ENCODE assay signal across 8 cellular contexts in the genomic region with DNA sequence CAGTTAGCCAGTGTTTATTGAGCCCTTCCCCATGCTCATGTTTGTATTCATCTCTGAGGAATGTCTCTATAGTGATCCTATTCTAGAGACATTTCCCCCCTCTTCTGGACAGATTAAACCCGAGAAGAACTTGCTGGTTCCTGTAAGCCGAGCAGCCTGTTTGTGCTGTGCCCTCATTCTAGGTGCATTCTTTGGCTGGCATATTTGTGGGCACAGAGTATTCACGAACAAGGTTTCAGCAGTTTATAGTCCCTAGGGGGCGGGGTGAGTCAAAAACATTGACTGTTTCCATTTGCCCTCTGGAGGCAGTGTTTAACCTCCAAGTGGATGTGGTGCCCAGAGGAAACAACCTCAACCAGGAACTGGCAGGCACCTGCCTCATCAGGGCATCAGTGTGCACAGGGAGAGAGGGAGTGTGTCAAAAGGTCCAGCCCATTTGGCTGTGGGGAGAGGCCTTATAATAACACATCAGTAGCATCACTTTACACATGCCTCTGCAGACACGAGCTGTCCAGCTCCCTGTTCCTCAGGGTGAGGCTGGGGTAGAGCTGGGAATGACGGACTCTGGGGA.
A peak's percentile ranks its signal among the peaks of the same experiment; 100 is the strongest.
DNase-seq lines count a peak whose midpoint lies in the region; ATAC-seq, FAIRE-seq and TF ChIP-seq lines count a peak whose summit lies in the region.

No MANE protein-coding gene starts in this region.

- intact Hi-C loops in activated naive CD4-positive, alpha-beta T cell treated with anti-CD3 and anti-CD28 coated beads for 36 hours (cut with micrococcal nuclease): loop anchor here (5.0 kb wide), 1 partner anchor 621 kb away; no protein-coding TSS in a partner anchor

- no peaks in the 10 kb centered on the region for H3K4me1 Mint-ChIP-seq in activated naive CD4-positive, alpha-beta T cell treated with anti-CD3 and anti-CD28 coated beads for 36 hours (ENCODE audit: low read depth)

- no peak for ATAC-seq in stimulated activated naive CD8-positive, alpha-beta T cell treated with anti-CD3 and anti-CD28 coated beads, Interleukin-15, Interleukin-2, amounts not matched to agents 100 U/mL and 50 U/mL, for 24 hours
- ATAC-seq in GM21737 (IDR thresholded peaks at IDR 0.05; ENCODE audit: unreplicated experiment): no peak

- no peaks in the 10 kb centered on the region for H3K27me3 Mint-ChIP-seq in activated naive CD4-positive, alpha-beta T cell treated with anti-CD3 and anti-CD28 coated beads for 36 hours (ENCODE audit: low read depth)

- no peak overlapping the region for H3K4me3 Mint-ChIP-seq in activated naive CD4-positive, alpha-beta T cell treated with anti-CD3 and anti-CD28 coated beads for 36 hours

- TF ChIP-seq POLR2A in H54 (IDR thresholded peaks at IDR 0.05; ENCODE audit: low read depth, low read length): no peak

- no peak overlapping the region for H3K27ac Mint-ChIP-seq in activated naive CD4-positive, alpha-beta T cell treated with anti-CD3 and anti-CD28 coated beads for 36 hours

- peaks cover 2% of the 10 kb centered on the region for H3K36me3 Mint-ChIP-seq in activated naive CD4-positive, alpha-beta T cell treated with anti-CD3 and anti-CD28 coated beads for 36 hours (ENCODE audit: low read depth)

- peak; percentile 87 for FAIRE-seq in H54 (lab: Jason Lieb, UNC)

- CTCF ChIA-PET in activated naive CD4-positive, alpha-beta T cell treated with anti-CD3 and anti-CD28 coated beads for 36 hours (lab: Charles Lee): interaction anchor here (1.2 to 1.7 kb wide), 4 partner anchors 10 to 21 kb away, joined by 3 to 9 read pairs (median 4); no protein-coding TSS in a partner anchor

- peak; percentile 45 for DNase-seq in activated naive CD4-positive, alpha-beta T cell treated with anti-CD3 and anti-CD28 coated beads for 36 hours
- DNase-seq in activated naive CD4-positive, alpha-beta T cell treated with anti-CD3 and anti-CD28 coated beads, Interleukin-2, amount 50 U/mL, for 16 hours: no peak
- DNase-seq in H54 (ENCODE audit: insufficient read length, low spot score) (peak; percentile 23), NCI-H1105 (lab: John Stamatoyannopoulos, UW) (peak; percentile 30), T1000 (lab: John Stamatoyannopoulos, UW) (peak; percentile 81), germinal center (ENCODE audit: low spot score) (peak; percentile 44)
- peak; percentile 14 for DNase-seq in stimulated activated naive CD8-positive, alpha-beta T cell treated with anti-CD3 and anti-CD28 coated beads, Interleukin-15, Interleukin-2, amounts not matched to agents 100 U/mL and 50 U/mL, for 24 hours

- no peaks in the 10 kb centered on the region for H3K9me3 Mint-ChIP-seq in activated naive CD4-positive, alpha-beta T cell treated with anti-CD3 and anti-CD28 coated beads for 36 hours
